In genomic region chr11:87753143-87753542, GRCh38 we compare ENCODE assay signal across 9 cellular contexts.
"Had no signal": no experiment of that assay in that cellular context is flagged by ENCODE, and none has a peak within 500 bp of the region (broad histone marks: within the 10 kb centered on the region; RNA-seq: fewer than 3 reads in every experiment).

No MANE protein-coding gene starts in this region.

- H3K9me3 ChIP-seq: HAP-1 had no signal

- H3K4me1 ChIP-seq: HAP-1 had no signal

- DNase-seq: GM23248, GOT3, H7, H9, HCEC 1CT, HFFc6 had no signal

- H3K4me3 ChIP-seq: GM23248, GM23338, HAP-1 had no signal

- H3K27ac ChIP-seq: GM23248 had no signal

- ATAC-seq: GM23338, HCT116 had no signal

- H3K36me3 ChIP-seq: HAP-1 had no signal
